ENCODE assay signal across 9 cellular contexts in the genomic region with DNA sequence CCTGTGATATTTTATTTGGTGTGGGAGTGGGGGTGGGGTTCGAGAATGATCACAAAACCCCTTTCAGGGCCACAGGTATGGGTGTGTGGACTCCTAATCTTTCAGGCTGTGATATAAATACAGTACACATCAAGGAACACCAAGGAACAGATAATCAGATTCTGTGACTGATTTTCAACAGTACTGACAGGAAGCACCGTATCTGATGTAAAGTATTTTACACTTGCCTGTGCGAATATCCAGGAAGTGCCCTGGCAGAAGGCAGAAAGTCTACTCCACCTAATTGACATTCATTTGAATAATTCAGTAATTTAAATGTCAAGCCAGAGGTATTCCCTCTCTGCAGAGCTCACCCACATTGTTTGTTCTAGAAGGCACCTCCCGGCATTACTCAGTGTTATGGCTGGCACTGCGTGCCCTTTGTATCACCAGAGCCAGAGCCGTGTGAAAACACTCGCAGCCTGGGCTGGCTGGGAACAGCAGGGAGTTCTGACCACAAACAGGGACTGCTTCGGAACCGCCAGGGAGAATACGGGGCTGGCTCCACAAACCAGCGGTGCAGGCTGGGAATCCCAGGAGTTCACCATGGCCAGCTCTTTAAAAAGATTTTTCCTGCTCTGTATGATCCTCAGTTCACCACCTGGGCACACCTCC.
DNase-seq lines count a peak whose midpoint lies in the region; ATAC-seq and TF ChIP-seq lines count a peak whose summit lies in the region.
"Had no signal": no experiment of that assay in that cellular context is flagged by ENCODE, and none has a peak within 500 bp of the region (broad histone marks: within the 10 kb centered on the region; RNA-seq: fewer than 3 reads in every experiment).

No MANE protein-coding gene starts in this region.

- peaks cover 9% of the 10 kb centered on the region in 2 donors for H3K36me3 ChIP-seq in ascending aorta
- H3K36me3 ChIP-seq in kidney epithelial cell (ENCODE audit: control insufficient read depth, insufficient read depth, low read length) = no peaks in the 10 kb centered on the region
- H3K36me3 ChIP-seq in tibial artery = peaks cover 9 to 10% (median 10%) of the 10 kb centered on the region in 3 donors

- peak overlapping the region; percentile 68 for H3K27ac Mint-ChIP-seq in activated CD4-positive, alpha-beta T cell treated with anti-CD3 and anti-CD28 coated beads, Interleukin-2, amount 10 ng/mL, durations not matched to agents 7 days and 5 days

- intact Hi-C loops in ascending aorta (cut with DNase I) = no loop called here
- intact Hi-C loops in tibial artery (cut with DNase I; ENCODE audit: low total_unique reads) = loop anchor here (10.0 kb wide), 1 partner anchor 489 kb away; no protein-coding TSS in a partner anchor

- H3K27ac ChIP-seq in ascending aorta (peak overlapping the region; percentile 75), tibial artery (peak overlapping the region; percentile 59 to 70)

- H3K9me3 ChIP-seq in ascending aorta (no peaks in the 10 kb centered on the region), tibial artery (no peaks in the 10 kb centered on the region)

- H3K27me3 Mint-ChIP-seq in activated CD4-positive, alpha-beta T cell treated with anti-CD3 and anti-CD28 coated beads, Interleukin-2, amount 10 ng/mL, durations not matched to agents 7 days and 5 days = no peaks in the 10 kb centered on the region

- ATAC-seq in HG03469 (IDR thresholded peaks at IDR 0.05; ENCODE audit: unreplicated experiment) (no peak), HG02798 (IDR thresholded peaks at IDR 0.05; ENCODE audit: poor library complexity, unreplicated experiment) (no peak), GM18505 (IDR thresholded peaks at IDR 0.05; ENCODE audit: unreplicated experiment) (no peak)

- no peaks in the 10 kb centered on the region for H3K9me3 Mint-ChIP-seq in activated CD4-positive, alpha-beta T cell treated with anti-CD3 and anti-CD28 coated beads, Interleukin-2, amount 10 ng/mL, durations not matched to agents 7 days and 5 days

- H3K36me3 Mint-ChIP-seq in activated CD4-positive, alpha-beta T cell treated with anti-CD3 and anti-CD28 coated beads, Interleukin-2, amount 10 ng/mL, durations not matched to agents 7 days and 5 days (ENCODE audit: low read depth) = peaks cover 40% of the 10 kb centered on the region

- H3K4me1 Mint-ChIP-seq in activated CD4-positive, alpha-beta T cell treated with anti-CD3 and anti-CD28 coated beads, Interleukin-2, amount 10 ng/mL, durations not matched to agents 7 days and 5 days = peaks cover 33% of the 10 kb centered on the region

- H3K4me3 Mint-ChIP-seq in activated CD4-positive, alpha-beta T cell treated with anti-CD3 and anti-CD28 coated beads, Interleukin-2, amount 10 ng/mL, durations not matched to agents 7 days and 5 days = no peak overlapping the region

- DNase-seq in activated CD4-positive, alpha-beta T cell treated with anti-CD3 and anti-CD28 coated beads, Interleukin-2, amount 10 ng/mL, durations not matched to agents 7 days and 5 days = peak; percentile 20
- DNase-seq in activated CD4-positive, alpha-beta T cell treated with anti-CD3 and anti-CD28 coated beads, Interleukin-2, amount 50 U/mL, for 1 hour = no peak
- DNase-seq in ascending aorta (ENCODE audit: low spot score in 2 of 2) (peak; percentile 35 to 88), kidney epithelial cell (ENCODE audit: low read depth) (peak; percentile 71), tibial artery (peak; percentile 65 to 87)
- DNase-seq: effector CD4-positive, alpha-beta T cell had no signal

- H3K4me3 ChIP-seq in ascending aorta = peak overlapping the region in 1 of 2 donors; percentile 41
- no peak overlapping the region for H3K4me3 ChIP-seq in kidney epithelial cell (ENCODE audit: low read depth, low read length)
- peak overlapping the region in 1 of 2 donors; percentile 9 for H3K4me3 ChIP-seq in tibial artery

- POLR2A ChIA-PET in activated CD4-positive, alpha-beta T cell treated with anti-CD3 and anti-CD28 coated beads, Interleukin-2, amount 10 ng/mL, durations not matched to agents 7 days and 5 days (lab: Charles Lee) = no interaction called here

- H3K27me3 ChIP-seq in ascending aorta (no peaks in the 10 kb centered on the region), kidney epithelial cell (ENCODE audit: control insufficient read depth, insufficient read depth, low read length) (no peaks in the 10 kb centered on the region), tibial artery (no peaks in the 10 kb centered on the region)

- TF ChIP-seq POLR2A in GM18505 (IDR thresholded peaks at IDR 0.05; ENCODE audit: borderline replicate concordance, extremely low read depth, insufficient read depth, insufficient read length) = no peak

- CTCF ChIA-PET in activated CD4-positive, alpha-beta T cell treated with anti-CD3 and anti-CD28 coated beads, Interleukin-2, amount 10 ng/mL, durations not matched to agents 7 days and 5 days (lab: Charles Lee) = interaction anchor here (1.0 kb wide), 1 partner anchor 673 kb away, joined by 3 read pairs; the partner anchor contains the start of genes CCDC148 and PKP4

- H3K4me1 ChIP-seq in ascending aorta (peaks cover 3 to 62% of the 10 kb centered on the region in 2 donors), tibial artery (peaks cover 0 to 76% (median 41%) of the 10 kb centered on the region in 4 donors)

- TF ChIP-seq CTCF in ascending aorta (IDR thresholded peaks at IDR 0.05) = no peak
- TF ChIP-seq CTCF in kidney epithelial cell (IDR thresholded peaks at IDR 0.05; ENCODE audit: insufficient read depth, low read length, poor library complexity, severe bottlenecking) = no peak
- TF ChIP-seq CTCF in tibial artery (IDR thresholded peaks at IDR 0.05) = no peak
